In genomic region chr3:23856286-23856685, GRCh38 we compare ENCODE assay signal across 1 cellular context.
TF ChIP-seq lines count a peak whose summit lies in the region.

No MANE protein-coding gene starts in this region.

TF ChIP-seq in HEK293, 187 proteins besides CTCF, POLR2A, EP300 and RAD21 (continued from another document):
- TF ChIP-seq, protein P1, sequence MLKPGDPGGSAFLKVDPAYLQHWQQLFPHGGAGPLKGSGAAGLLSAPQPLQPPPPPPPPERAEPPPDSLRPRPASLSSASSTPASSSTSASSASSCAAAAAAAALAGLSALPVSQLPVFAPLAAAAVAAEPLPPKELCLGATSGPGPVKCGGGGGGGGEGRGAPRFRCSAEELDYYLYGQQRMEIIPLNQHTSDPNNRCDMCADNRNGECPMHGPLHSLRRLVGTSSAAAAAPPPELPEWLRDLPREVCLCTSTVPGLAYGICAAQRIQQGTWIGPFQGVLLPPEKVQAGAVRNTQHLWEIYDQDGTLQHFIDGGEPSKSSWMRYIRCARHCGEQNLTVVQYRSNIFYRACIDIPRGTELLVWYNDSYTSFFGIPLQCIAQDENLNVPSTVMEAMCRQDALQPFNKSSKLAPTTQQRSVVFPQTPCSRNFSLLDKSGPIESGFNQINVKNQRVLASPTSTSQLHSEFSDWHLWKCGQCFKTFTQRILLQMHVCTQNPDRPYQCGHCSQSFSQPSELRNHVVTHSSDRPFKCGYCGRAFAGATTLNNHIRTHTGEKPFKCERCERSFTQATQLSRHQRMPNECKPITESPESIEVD (tag by site-specific recombination; IDR thresholded peaks at IDR 0.05): peak; percentile 41
- TF ChIP-seq IKZF3 (tag by site-specific recombination; IDR thresholded peaks at IDR 0.05) (peak; percentile 57; the same call in 1 of the 2 replicates), ZNF146 (tag by site-specific recombination; IDR thresholded peaks at IDR 0.05) (no peak), GFI1B (tag by site-specific recombination; IDR thresholded peaks at IDR 0.05) (peak; percentile 49; the same call in 1 of the 2 replicates), ZNF133 (tag by site-specific recombination; IDR thresholded peaks at IDR 0.05) (peak; percentile 23; the same call in 1 of the 2 replicates)
